In the genomic region with DNA sequence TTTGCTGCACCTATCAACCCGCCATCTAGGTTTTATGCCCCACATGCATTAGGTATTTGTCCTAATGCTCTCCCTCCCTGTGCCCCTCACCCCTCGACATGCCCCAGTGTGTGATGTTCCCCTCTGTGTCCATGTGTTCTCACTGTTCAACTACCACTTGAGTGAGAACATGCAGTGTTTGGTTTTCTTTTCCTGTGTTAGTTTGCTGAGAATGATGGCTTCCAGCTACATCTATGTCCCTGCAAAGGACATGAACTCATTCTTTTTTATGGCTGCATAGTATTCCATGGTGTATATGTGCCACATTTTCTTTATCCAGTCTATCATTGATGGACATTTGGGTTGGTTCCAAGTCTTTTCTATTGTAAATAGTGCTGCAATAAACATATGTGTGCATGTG, we compare ENCODE assay signal across 2 cellular contexts.
TF ChIP-seq lines count a peak whose summit lies in the region.

No MANE protein-coding gene starts in this region.

TF ChIP-seq in HEK293, 187 proteins besides CTCF, POLR2A, EP300 and RAD21:
- TF ChIP-seq, protein P1, sequence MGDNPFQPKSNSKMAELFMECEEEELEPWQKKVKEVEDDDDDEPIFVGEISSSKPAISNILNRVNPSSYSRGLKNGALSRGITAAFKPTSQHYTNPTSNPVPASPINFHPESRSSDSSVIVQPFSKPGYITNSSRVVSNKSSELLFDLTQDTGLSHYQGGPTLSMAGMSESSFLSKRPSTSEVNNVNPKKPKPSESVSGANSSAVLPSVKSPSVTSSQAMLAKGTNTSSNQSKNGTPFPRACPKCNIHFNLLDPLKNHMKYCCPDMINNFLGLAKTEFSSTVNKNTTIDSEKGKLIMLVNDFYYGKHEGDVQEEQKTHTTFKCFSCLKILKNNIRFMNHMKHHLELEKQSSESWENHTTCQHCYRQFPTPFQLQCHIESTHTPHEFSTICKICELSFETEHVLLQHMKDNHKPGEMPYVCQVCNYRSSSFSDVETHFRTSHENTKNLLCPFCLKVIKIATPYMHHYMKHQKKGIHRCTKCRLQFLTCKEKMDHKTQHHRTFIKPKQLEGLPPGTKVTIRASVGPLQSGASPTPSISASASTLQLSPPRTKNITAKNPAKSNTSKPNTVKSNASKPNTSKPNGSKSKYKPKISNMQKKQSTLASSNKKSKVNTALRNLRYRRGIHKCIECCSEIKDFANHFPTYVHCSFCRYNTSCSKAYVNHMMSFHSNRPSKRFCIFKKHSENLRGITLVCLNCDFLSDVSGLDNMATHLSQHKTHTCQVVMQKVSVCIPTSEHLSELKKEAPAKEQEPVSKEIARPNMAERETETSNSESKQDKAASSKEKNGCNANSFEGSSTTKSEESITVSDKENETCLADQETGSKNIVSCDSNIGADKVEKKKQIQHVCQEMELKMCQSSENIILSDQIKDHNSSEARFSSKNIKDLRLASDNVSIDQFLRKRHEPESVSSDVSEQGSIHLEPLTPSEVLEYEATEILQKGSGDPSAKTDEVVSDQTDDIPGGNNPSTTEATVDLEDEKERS (tag by site-specific recombination; IDR thresholded peaks at IDR 0.05) = 0 out of 2 replicates have a peak, but pooled peaks have one; percentile 27
- peak; percentile 91 for TF ChIP-seq ZNF146 (tag by site-specific recombination; IDR thresholded peaks at IDR 0.05)
TF ChIP-seq in HEK293: peak in this region for 2; not testable (repeated sequence) for 185.

TF ChIP-seq in K562, 482 proteins besides CTCF, POLR2A, EP300 and RAD21:
- peak; percentile 63 for TF ChIP-seq ZNF146 (CRISPR knock-in tag; IDR thresholded peaks at IDR 0.05; ENCODE audit: unreplicated experiment)
